In genomic region chr1:28249879-28250295, GRCh38 we compare ENCODE assay signal across 1 cellular context.
TF ChIP-seq lines count a peak whose summit lies in the region.

No MANE protein-coding gene starts in this region.

TF ChIP-seq in GM23338, 12 proteins besides CTCF, POLR2A, EP300 and RAD21 (continued from another document):
- no peak for TF ChIP-seq ETS1 (IDR thresholded peaks at IDR 0.05)
- TF ChIP-seq CREB1 (CRISPR knock-in tag; IDR thresholded peaks at IDR 0.05; ENCODE audit: low read depth): no peak
- TF ChIP-seq REST (IDR thresholded peaks at IDR 0.05; ENCODE audit: unreplicated experiment): no peak
- no peak for TF ChIP-seq EZH2 (IDR thresholded peaks at IDR 0.05; ENCODE audit: low read depth, unreplicated experiment)
- TF ChIP-seq ZNF331 (CRISPR knock-in tag; IDR thresholded peaks at IDR 0.05; ENCODE audit: low read depth): no peak
- TF ChIP-seq EZH2phosphoT487 (IDR thresholded peaks at IDR 0.05; ENCODE audit: unreplicated experiment): no peak
- TF ChIP-seq ZNF114 (CRISPR knock-in tag; IDR thresholded peaks at IDR 0.05): no peak
- no peak for TF ChIP-seq JUNB (IDR thresholded peaks at IDR 0.05; ENCODE audit: unreplicated experiment)
- no peak for TF ChIP-seq STAT1 (IDR thresholded peaks at IDR 0.05; ENCODE audit: unreplicated experiment)
